In the genomic region with DNA sequence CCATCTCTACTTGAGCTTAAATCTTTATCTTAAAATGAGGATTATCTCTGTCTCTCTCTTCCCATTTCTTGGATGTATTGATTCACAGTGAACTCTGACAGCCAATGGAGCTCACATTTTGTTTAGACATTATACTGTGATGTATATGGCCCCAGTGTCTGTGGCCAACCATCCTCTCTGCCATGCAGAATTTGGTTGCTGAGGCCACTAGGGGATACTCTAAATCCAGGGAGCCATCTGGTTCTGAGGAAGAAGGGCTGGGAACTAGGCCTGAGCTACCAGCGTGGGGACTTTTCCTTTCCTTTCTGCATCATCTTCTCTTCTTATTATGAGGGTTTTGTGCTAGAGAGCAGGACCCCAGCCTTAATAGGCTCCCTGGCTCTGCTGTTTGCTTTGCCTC, we compare ENCODE assay signal across 24 cellular contexts. TPM values are rescaled to one million over a fixed set of nuclear protein-coding genes. Genes with fewer than 3 reads are reported as not detected.
DNase-seq lines count a peak whose midpoint lies in the region; ATAC-seq, FAIRE-seq and TF ChIP-seq lines count a peak whose summit lies in the region.
"Had no signal": no experiment of that assay in that cellular context is flagged by ENCODE, and none has a peak within 500 bp of the region (broad histone marks: within the 10 kb centered on the region; RNA-seq: fewer than 3 reads in every experiment).

No MANE protein-coding gene starts in this region.

- peak overlapping the region; percentile 84 for H3K27ac Mint-ChIP-seq in CD4-positive, alpha-beta T cell
- H3K27ac Mint-ChIP-seq: activated CD4-positive, alpha-beta memory T cell treated with anti-CD3 and anti-CD28 coated beads for 36 hours; activated naive CD4-positive, alpha-beta T cell treated with anti-CD3 and anti-CD28 coated beads for 36 hours; T-helper 2 cell treated with Interferon-gamma antibody and Interleukin-4, amounts not matched to agents 5 μg/mL and 100 μg/mL, for 36 hours had no signal

- no peaks in the 10 kb centered on the region for H4K20me1 ChIP-seq in keratinocyte (ENCODE audit: control insufficient read depth, extremely low read depth, insufficient read depth, low read length)

- POLR2A ChIA-PET in CD4-positive, alpha-beta T cell (lab: Charles Lee), result interaction anchor here (0.9 to 8.0 kb wide), 4 partner anchors 23 to 155 kb away, joined by 3 to 395 read pairs (median 106); partner anchors contain the start of gene RIPOR2

- H3K27ac ChIP-seq in CD4-positive, alpha-beta T cell (ENCODE audit: low read depth, low read length), result no peak overlapping the region
- H3K27ac ChIP-seq in keratinocyte (ENCODE audit: control insufficient read depth, insufficient read depth, low read length), result no peak overlapping the region
- H3K27ac ChIP-seq: hepatocyte, lower lobe of right lung, WERI-Rb-1 had no signal

- no peaks in the 10 kb centered on the region for H3K9me3 ChIP-seq in CD4-positive, alpha-beta T cell (ENCODE audit: control insufficient read depth, low read length)
- H3K9me3 ChIP-seq in keratinocyte (ENCODE audit: control insufficient read depth, low read depth, low read length), result no peaks in the 10 kb centered on the region
- H3K9me3 ChIP-seq: lower lobe of right lung had no signal

- no peak overlapping the region for H3K4me3 Mint-ChIP-seq in CD4-positive, alpha-beta T cell
- H3K4me3 Mint-ChIP-seq: activated CD4-positive, alpha-beta memory T cell treated with anti-CD3 and anti-CD28 coated beads for 36 hours; activated naive CD4-positive, alpha-beta T cell treated with anti-CD3 and anti-CD28 coated beads for 36 hours; CD14-positive monocyte; T-helper 2 cell treated with Interferon-gamma antibody and Interleukin-4, amounts not matched to agents 5 μg/mL and 100 μg/mL, for 36 hours had no signal

- CTCF ChIA-PET in CD4-positive, alpha-beta T cell (lab: Charles Lee), result interaction anchor here (0.8 to 9.4 kb wide), 6 partner anchors 23 to 139 kb away, joined by 4 to 180 read pairs (median 8); partner anchors contain the start of gene RIPOR2

- H3K9me1 ChIP-seq in keratinocyte (ENCODE audit: control insufficient read depth, extremely low read depth, insufficient read depth, low read length), result no peaks in the 10 kb centered on the region

- H2AFZ ChIP-seq in keratinocyte (ENCODE audit: control insufficient read depth, low read length), result no peak overlapping the region
- H2AFZ ChIP-seq: hepatocyte had no signal

- H3K4me1 Mint-ChIP-seq in CD4-positive, alpha-beta T cell (ENCODE audit: low read depth), result peaks cover 92% of the 10 kb centered on the region

- H3K4me2 ChIP-seq in keratinocyte (ENCODE audit: control insufficient read depth, extremely low read depth, insufficient read depth, low read depth, low read length), result no peak overlapping the region
- H3K4me2 ChIP-seq: hepatocyte had no signal

- H3K79me2 ChIP-seq in keratinocyte (ENCODE audit: control insufficient read depth, insufficient read depth, low read length), result no peaks in the 10 kb centered on the region
- H3K79me2 ChIP-seq: hepatocyte had no signal

- no peaks in the 10 kb centered on the region for H3K27me3 ChIP-seq in CD4-positive, alpha-beta T cell (ENCODE audit: control insufficient read depth, insufficient read depth, low read length)
- no peaks in the 10 kb centered on the region for H3K27me3 ChIP-seq in bronchial epithelial cell (ENCODE audit: control insufficient read depth, insufficient read depth, low read length)
- no peaks in the 10 kb centered on the region for H3K27me3 ChIP-seq in keratinocyte (ENCODE audit: control insufficient read depth, extremely low read depth, insufficient read depth, low read length)
- H3K27me3 ChIP-seq: hepatocyte had no signal

- intact Hi-C loops in CD4-positive, alpha-beta T cell (cut with DNase I, micrococcal nuclease), result loop anchor here in 1 of 2 experiments (2.0 to 5.0 kb wide), 2 partner anchors 83 to 146 kb away; no protein-coding TSS in a partner anchor

- no peaks in the 10 kb centered on the region for H3K9me3 Mint-ChIP-seq in CD4-positive, alpha-beta T cell
- H3K9me3 Mint-ChIP-seq: CD14-positive monocyte; T-helper 2 cell treated with Interferon-gamma antibody and Interleukin-4, amounts not matched to agents 5 μg/mL and 100 μg/mL, for 36 hours had no signal

- no peaks in the 10 kb centered on the region for H3K27me3 Mint-ChIP-seq in CD4-positive, alpha-beta T cell
- H3K27me3 Mint-ChIP-seq: activated CD4-positive, alpha-beta memory T cell treated with anti-CD3 and anti-CD28 coated beads for 36 hours had no signal

- peak; percentile 41 for TF ChIP-seq CTCF in AG10803 (conservative IDR thresholded peaks at IDR 0.05; ENCODE audit: low read length)
- TF ChIP-seq CTCF in CD4-positive, alpha-beta T cell (IDR thresholded peaks at IDR 0.05), result no peak
- TF ChIP-seq CTCF in bronchial epithelial cell (IDR thresholded peaks at IDR 0.05; ENCODE audit: insufficient read depth, low read length, severe bottlenecking), result peak; percentile 18
- TF ChIP-seq CTCF in keratinocyte (optimal IDR thresholded peaks at IDR 0.05 in 1 of 3, IDR thresholded peaks at IDR 0.05 in 1 of 3, conservative IDR thresholded peaks at IDR 0.05 in 1 of 3; ENCODE audit: extremely low read depth in 1 of 3, insufficient read depth in 2 of 3, low read length in 3 of 3), result peak in 2 of 3 experiments; percentile 10 to 42

- DNase-seq in AG10803 (ENCODE audit: low read depth) (peak; percentile 13), bronchial epithelial cell (ENCODE audit: low read depth) (no peak), keratinocyte (ENCODE audit: low read depth, low spot score) (no peak), A172 (ENCODE audit: low spot score) (no peak)
- no peak for DNase-seq in CD4-positive, alpha-beta T cell
- no peak for DNase-seq in activated CD8-positive, alpha-beta memory T cell treated with anti-CD3 and anti-CD28 coated beads for 24 hours
- DNase-seq: activated CD4-positive, alpha-beta memory T cell treated with anti-CD3 and anti-CD28 coated beads for 36 hours; activated naive CD4-positive, alpha-beta T cell treated with anti-CD3 and anti-CD28 coated beads for 36 hours; activated T-cell treated with anti-CD3 and anti-CD28 coated beads, Interleukin-2, amount 50 U/mL, for 1 hour; H7; lower lobe of right lung; NCI-H2107; right cardiac atrium; WERI-Rb-1 had no signal

- peaks cover 4% of the 10 kb centered on the region for H3K4me1 ChIP-seq in keratinocyte (ENCODE audit: control insufficient read depth, extremely low read depth, insufficient read depth, low read length)

- no peak for ATAC-seq in CD4-positive, alpha-beta T cell (ENCODE audit: poor library complexity)
- ATAC-seq in GM21529 (IDR thresholded peaks at IDR 0.05; ENCODE audit: unreplicated experiment) (no peak), GM19467 (IDR thresholded peaks at IDR 0.05; ENCODE audit: unreplicated experiment) (no peak)
- ATAC-seq: lower lobe of right lung, right cardiac atrium had no signal

- dilution Hi-C loops in keratinocyte (cut with MboI; ENCODE audit: extremely low pct_ligation_motif_present, low sequenced_read_pairs), result loop anchor here (25.0 kb wide), 1 partner anchor 133 kb away; no protein-coding TSS in a partner anchor

- no peaks in the 10 kb centered on the region for H3K36me3 ChIP-seq in bronchial epithelial cell (ENCODE audit: control insufficient read depth, insufficient read depth, low read length)
- no peaks in the 10 kb centered on the region for H3K36me3 ChIP-seq in keratinocyte (ENCODE audit: control insufficient read depth in 2 of 2, extremely low read depth in 1 of 2, insufficient read depth in 2 of 2, low read length in 2 of 2)
- H3K36me3 ChIP-seq: lower lobe of right lung, WERI-Rb-1 had no signal

- H3K4me3 ChIP-seq in AG10803 (ENCODE audit: low read length) (no peak overlapping the region), bronchial epithelial cell (ENCODE audit: low read depth, low read length) (no peak overlapping the region), keratinocyte (ENCODE audit: control insufficient read depth in 2 of 3, extremely low read depth in 1 of 3, insufficient read depth in 2 of 3, low read depth in 1 of 3, low read length in 3 of 3) (no peak overlapping the region)
- H3K4me3 ChIP-seq: hepatocyte, lower lobe of right lung had no signal

- FAIRE-seq in bronchial epithelial cell (lab: Jason Lieb, UNC) (no peak), keratinocyte (lab: Jason Lieb, UNC) (no peak)
- FAIRE-seq: astrocyte, HTR-8/SVneo, islet of Langerhans, RCC 7860, urothelium cell line had no signal

- no peaks in the 10 kb centered on the region for H3K36me3 Mint-ChIP-seq in CD4-positive, alpha-beta T cell (ENCODE audit: low read depth)
- H3K36me3 Mint-ChIP-seq: activated CD4-positive, alpha-beta memory T cell treated with anti-CD3 and anti-CD28 coated beads for 36 hours; CD14-positive monocyte had no signal

- H3K9ac ChIP-seq in keratinocyte (ENCODE audit: control insufficient read depth, extremely low read depth, insufficient read depth, low read length), result no peak overlapping the region

RNA-seq across cellular contexts. Expression of gene RIPOR2, which starts 59.1 kb away (rescaled TPM):
- total RNA-seq in CD4-positive, alpha-beta T cell, result 100 to 1,000 TPM; 123 to 129 TPM
- total RNA-seq in bronchial epithelial cell, result under 0.01 TPM in 1 of 2 replicates, not detected in the other
- polyA plus RNA-seq in keratinocyte, result 0.01 to 0.07 TPM (median 0.01 TPM) in 3 replicates
- polyA plus RNA-seq in keratinocyte (2011; ENCODE audit: low read depth), result 0.29 TPM
- 0.01 and 0.02 TPM in 2 replicates for polyA plus RNA-seq in keratinocyte (2011; cell fraction: cytosol; rRNA removed)
- polyA plus RNA-seq in keratinocyte (2011; cell fraction: nucleus; rRNA removed), result 0.06 and 0.07 TPM in 2 replicates
- 0.10 TPM in 1 of 2 replicates, not detected in the other for polyA plus RNA-seq in keratinocyte (2012; ENCODE audit: low replicate concordance)
- 0.10 TPM in 1 of 3 replicates, not detected in the others for polyA minus RNA-seq in keratinocyte
- polyA minus RNA-seq in keratinocyte (2011; cell fraction: cytosol; rRNA and poly(A)+ RNA removed), result not detected
- not detected in 2 replicates for polyA minus RNA-seq in keratinocyte (2011; cell fraction: nucleus; rRNA and poly(A)+ RNA removed)
- 0.53 TPM in 1 of 2 replicates, not detected in the other for total RNA-seq in A172 (2014; rRNA removed; shearing (Covaris generic))

Comparison
In these comparisons a context has a peak if more than half of its experiments do, and no peak if none do; other contexts are left out.
1. RNA of gene RIPOR2, which starts 59.1 kb away (total RNA-seq): 123 to 129 TPM in CD4-positive, alpha-beta T cell; 0.53 TPM in A172 and under 0.01 TPM in bronchial epithelial cell; every median in the first group is over 10 times any median in the second.